1 cellular context compared by ENCODE assay signal in genomic region chr16:57755061-57755684, GRCh38.
TF ChIP-seq lines count a peak whose summit lies in the region.

No MANE protein-coding gene starts in this region.

TF ChIP-seq in SK-N-SH, 30 proteins besides CTCF, POLR2A, EP300 and RAD21 (continued from another document):
- no peak for TF ChIP-seq IRF3 (IDR thresholded peaks at IDR 0.05; ENCODE audit: low read depth, low read length)
- no peak for TF ChIP-seq CHD2 (IDR thresholded peaks at IDR 0.05; ENCODE audit: low read length, partially characterized antibody)
- TF ChIP-seq TAF1 (IDR thresholded peaks at IDR 0.05; ENCODE audit: borderline replicate concordance, low read depth, low read length): no peak
- TF ChIP-seq, protein P1, sequence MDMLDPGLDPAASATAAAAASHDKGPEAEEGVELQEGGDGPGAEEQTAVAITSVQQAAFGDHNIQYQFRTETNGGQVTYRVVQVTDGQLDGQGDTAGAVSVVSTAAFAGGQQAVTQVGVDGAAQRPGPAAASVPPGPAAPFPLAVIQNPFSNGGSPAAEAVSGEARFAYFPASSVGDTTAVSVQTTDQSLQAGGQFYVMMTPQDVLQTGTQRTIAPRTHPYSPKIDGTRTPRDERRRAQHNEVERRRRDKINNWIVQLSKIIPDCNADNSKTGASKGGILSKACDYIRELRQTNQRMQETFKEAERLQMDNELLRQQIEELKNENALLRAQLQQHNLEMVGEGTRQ (IDR thresholded peaks at IDR 0.05; ENCODE audit: borderline replicate concordance, low read depth, low read length): no peak
- no peak for TF ChIP-seq RFX5 (IDR thresholded peaks at IDR 0.05; ENCODE audit: low read length)
- no peak for TF ChIP-seq MXI1 (IDR thresholded peaks at IDR 0.05; ENCODE audit: low read depth, low read length)
- no peak for TF ChIP-seq GATA2 (CRISPR knock-in tag; IDR thresholded peaks at IDR 0.05)
TF ChIP-seq in SK-N-SH: peak in this region for 0.
